Comparison of ENCODE assay signal across 8 cellular contexts in the genomic region with DNA sequence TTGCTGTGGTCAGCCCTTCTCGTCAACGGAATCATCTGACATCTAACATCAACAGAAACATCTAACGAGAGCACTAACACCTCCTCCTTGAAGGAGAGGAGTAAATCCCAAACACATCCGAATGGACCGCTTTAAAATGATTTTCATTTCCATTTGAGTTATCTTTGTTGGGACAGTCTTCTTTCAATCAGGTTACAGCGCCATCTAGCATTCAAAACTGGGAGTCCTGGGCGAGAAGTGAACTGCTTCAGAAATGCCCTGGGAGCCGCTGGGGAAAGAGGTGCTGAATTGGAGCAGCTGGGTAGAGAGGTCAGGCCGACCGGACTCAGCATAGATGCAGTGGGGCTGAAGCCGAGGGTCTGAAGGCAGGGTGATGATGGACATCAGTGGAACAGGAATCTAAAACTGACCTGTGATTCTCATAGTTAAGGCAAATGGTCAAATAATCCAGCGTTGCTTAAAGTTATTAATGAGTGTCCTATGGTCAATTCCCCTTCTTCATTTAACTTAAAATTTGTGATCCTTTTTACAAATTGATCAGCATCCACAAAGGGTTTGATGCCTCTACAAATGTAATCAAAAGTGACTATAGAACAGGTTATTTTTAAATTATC.
DNase-seq lines count a peak whose midpoint lies in the region; ATAC-seq, FAIRE-seq and TF ChIP-seq lines count a peak whose summit lies in the region.

No MANE protein-coding gene starts in this region.

- ATAC-seq in left ventricle myocardium superior, result no peak
- no peak for ATAC-seq in stimulated activated memory B cell treated with anti-CD40 and anti-IgM and Interleukin-4, amounts not matched to agents 10 μg/mL and 1 μg/mL and 100 μg/mL, for 72 hours
- no peak for ATAC-seq in HG02571 (IDR thresholded peaks at IDR 0.05; ENCODE audit: unreplicated experiment)

- DNase-seq in cardiac muscle cell (ENCODE audit: low read depth in 1 of 2, low spot score in 1 of 2) (peak; percentile 33 to 71), left ventricle myocardium superior (no peak), NCI-H82 treated with DMSO at 0.1 percent for 48 hours (lab: John Stamatoyannopoulos, UW; ENCODE audit: unreplicated experiment) (peak; percentile 25), fibroblast of villous mesenchyme (ENCODE audit: low read depth) (peak; percentile 7), small intestine (peak; percentile 14), GM19238 (ENCODE audit: insufficient read length, low spot score) (no peak)

- H3K4me1 Mint-ChIP-seq in stimulated activated memory B cell treated with anti-CD40 and anti-IgM and Interleukin-4, amounts not matched to agents 10 μg/mL and 1 μg/mL and 100 μg/mL, for 72 hours, result no peaks in the 10 kb centered on the region

- no peak overlapping the region for H3K4me3 Mint-ChIP-seq in stimulated activated memory B cell treated with anti-CD40 and anti-IgM and Interleukin-4, amounts not matched to agents 10 μg/mL and 1 μg/mL and 100 μg/mL, for 72 hours

- peaks cover 9% of the 10 kb centered on the region for H3K4me1 ChIP-seq in cardiac muscle cell (ENCODE audit: low read depth)
- no peaks in the 10 kb centered on the region for H3K4me1 ChIP-seq in small intestine (ENCODE audit: control insufficient read depth in 2 of 2, insufficient read depth in 1 of 2, low read depth in 1 of 2, low read length in 1 of 2)

- no peaks in the 10 kb centered on the region for H3K36me3 ChIP-seq in cardiac muscle cell
- no peaks in the 10 kb centered on the region for H3K36me3 ChIP-seq in small intestine (ENCODE audit: control insufficient read depth in 2 of 2, insufficient read depth in 2 of 2, low read length in 2 of 2)

- WGBS in small intestine, 3 donors, result 33 to 42% (median 39%) methylated on average over 12 of the region's 12 CpGs

- H3K27me3 Mint-ChIP-seq in stimulated activated memory B cell treated with anti-CD40 and anti-IgM and Interleukin-4, amounts not matched to agents 10 μg/mL and 1 μg/mL and 100 μg/mL, for 72 hours, result no peaks in the 10 kb centered on the region

- no peaks in the 10 kb centered on the region for H3K36me3 Mint-ChIP-seq in stimulated activated memory B cell treated with anti-CD40 and anti-IgM and Interleukin-4, amounts not matched to agents 10 μg/mL and 1 μg/mL and 100 μg/mL, for 72 hours

- H3K9me3 Mint-ChIP-seq in stimulated activated memory B cell treated with anti-CD40 and anti-IgM and Interleukin-4, amounts not matched to agents 10 μg/mL and 1 μg/mL and 100 μg/mL, for 72 hours, result no peaks in the 10 kb centered on the region

- no peak overlapping the region for H3K4me3 ChIP-seq in cardiac muscle cell
- no peak overlapping the region for H3K4me3 ChIP-seq in fibroblast of villous mesenchyme (ENCODE audit: low read depth, low read length)
- no peak overlapping the region for H3K4me3 ChIP-seq in small intestine (ENCODE audit: low read depth in 1 of 2, low read length in 2 of 2)

- H3K27me3 ChIP-seq in cardiac muscle cell (no peaks in the 10 kb centered on the region), small intestine (ENCODE audit: control insufficient read depth in 2 of 2, insufficient read depth in 2 of 2, low read length in 2 of 2) (no peaks in the 10 kb centered on the region)

- peak; percentile 32 for TF ChIP-seq CTCF in cardiac muscle cell (IDR thresholded peaks at IDR 0.05; ENCODE audit: low read depth, low read length)
- TF ChIP-seq CTCF in fibroblast of villous mesenchyme (IDR thresholded peaks at IDR 0.05; ENCODE audit: insufficient read depth, low read depth, low read length), result peak; percentile 24

- H3K27ac ChIP-seq in cardiac muscle cell (no peak overlapping the region), small intestine (ENCODE audit: low read depth in 1 of 2, low read length in 1 of 2) (no peak overlapping the region)

- no peak overlapping the region for H3K27ac Mint-ChIP-seq in stimulated activated memory B cell treated with anti-CD40 and anti-IgM and Interleukin-4, amounts not matched to agents 10 μg/mL and 1 μg/mL and 100 μg/mL, for 72 hours

- H3K9me3 ChIP-seq in cardiac muscle cell (ENCODE audit: low read depth) (no peaks in the 10 kb centered on the region), small intestine (ENCODE audit: control insufficient read depth, low read depth) (no peaks in the 10 kb centered on the region)

- intact Hi-C loops in left ventricle myocardium superior (cut with micrococcal nuclease), result loop anchor here (10.0 kb wide), 1 partner anchor 212 kb away; a partner anchor contains a TSS

- FAIRE-seq in small intestine (lab: Jason Lieb, UNC), result no peak

Comparison
In these comparisons a context has a peak if more than half of its experiments do, and no peak if none do; other contexts are left out.
1. DNase-seq: peak in cardiac muscle cell (2 of 2), NCI-H82 treated with DMSO at 0.1 percent for 48 hours (single experiment), fibroblast of villous mesenchyme (single experiment) and small intestine (single experiment); none in left ventricle myocardium superior (single experiment) and GM19238 (single experiment).